ENCODE assay signal across 8 cellular contexts in genomic region chr7:127392566-127393369, GRCh38. TPM values are rescaled to one million over a fixed set of nuclear protein-coding genes. Genes with fewer than 3 reads are reported as not detected.
DNase-seq lines count a peak whose midpoint lies in the region; ATAC-seq and TF ChIP-seq lines count a peak whose summit lies in the region.

Gene ZNF800 (minus strand): TSS chr7:127392708. CDS start chr7:127391557, 1,151 bp downstream.

- H2AK9ac ChIP-seq in IMR-90 (replicated peaks; ENCODE audit: low read depth, low read length, poor library complexity): peak within 1 kb of the TSS; percentile 80

- H3K36me3 ChIP-seq in IMR-90 (ENCODE audit: control insufficient read depth, insufficient read depth, low read length): no peaks in the 10 kb centered on the region; the same call in 1 of the 2 replicates
- H3K36me3 ChIP-seq in PC-3 (ENCODE audit: low read depth, low read length): peaks cover 18% of the 10 kb centered on the region; the same call in 1 of the 2 replicates

- no TSS peak for BruUV-seq in IMR-90 (replicated peaks; lab: Mats Ljungman, UMichigan)
- TSS peak; percentile 86 for BruUV-seq in PC-3 (replicated peaks; lab: Mats Ljungman, UMichigan)

- no peak within 1 kb of the TSS for H2BK20ac ChIP-seq in IMR-90 (ENCODE audit: low read depth, low read length)

- TF ChIP-seq POLR2A in IMR-90 (IDR thresholded peaks at IDR 0.05; ENCODE audit: low read depth, low read length): peak; percentile 93

- ATAC-seq in GM21526 (IDR thresholded peaks at IDR 0.05; ENCODE audit: low FRiP score, unreplicated experiment): peak; percentile 82
- peak; percentile 92 for ATAC-seq in IMR-90 (ENCODE audit: low read depth)
- peak; percentile 88 for ATAC-seq in PC-3

- H3K18ac ChIP-seq in IMR-90 (ENCODE audit: low read depth, low read length): peak within 1 kb of the TSS; percentile 14

- H3K79me2 ChIP-seq in PC-3 (ENCODE audit: low read length): peaks cover 48% of the 10 kb centered on the region

- intact Hi-C loops in IMR-90 (cut with micrococcal nuclease) (loop anchor here (5.0 kb wide), 2 partner anchors 45 to 195 kb away; partner anchors contain the start of genes ARF5 and GCC1), PC-3 (cut with micrococcal nuclease) (loop anchor here (5.0 kb wide), 3 partner anchors 45 to 140 kb away; partner anchors contain the start of gene GRM8)

- no peak for TF ChIP-seq RAD21 in IMR-90 (IDR thresholded peaks at IDR 0.05; ENCODE audit: low read length)

- H4K5ac ChIP-seq in IMR-90 (ENCODE audit: low read depth, low read length): peak within 1 kb of the TSS; percentile 60

- WGBS in IMR-90 (ENCODE audit: extremely low coverage in 2 of 2, insufficient read length in 1 of 2), 2 experiments: 0% methylated on average over 30 of the region's 67 CpGs; no CpG with 5 or more reads in 1 of the 2 experiments

- H3F3A ChIP-seq in PC-3 (ENCODE audit: low read length, unreplicated experiment): no peaks in the 10 kb centered on the region

- CTCF ChIA-PET in IMR-90 (lab: Yijun Ruan, JAX): interaction anchor here (0.7 kb wide), 1 partner anchor 51 kb away, joined by 3 read pairs; no protein-coding TSS in a partner anchor
- CTCF ChIA-PET in PC-3 (lab: Charles Lee): interaction anchor here (0.7 to 1.0 kb wide), 2 partner anchors 55 to 192 kb away, joined by 3 to 4 read pairs; partner anchors contain the start of gene GCC1

- H4K8ac ChIP-seq in IMR-90 (ENCODE audit: low read depth in 2 of 2, low read length in 2 of 2): peak within 1 kb of the TSS; percentile 35 to 91

- POLR2A ChIA-PET in IMR-90 (lab: Charles Lee; ENCODE audit: unreplicated experiment) (no interaction called here), PC-3 (lab: Charles Lee; ENCODE audit: unreplicated experiment) (interaction anchor here (0.6 to 1.0 kb wide), 2 partner anchors 44 to 1940 kb away, joined by 3 to 6 read pairs; no protein-coding TSS in a partner anchor)

- H3K9me2 ChIP-seq in PC-3 (replicated peaks; ENCODE audit: low read length): no peaks in the 10 kb centered on the region

- TF ChIP-seq CTCF in IMR-90 (conservative IDR thresholded peaks at IDR 0.05; ENCODE audit: low read depth, low read length) (no peak), PC-3 (conservative IDR thresholded peaks at IDR 0.05; ENCODE audit: low read depth, low read length) (no peak)

- no peaks in the 10 kb centered on the region for H3K9me1 ChIP-seq in IMR-90 (ENCODE audit: insufficient read depth, low read length)

- peak within 1 kb of the TSS; percentile 57 for H3K23ac ChIP-seq in IMR-90 (ENCODE audit: low read depth, low read length)

- H2AK5ac ChIP-seq in IMR-90 (ENCODE audit: low read depth, low read length): no peak within 1 kb of the TSS

- H4K91ac ChIP-seq in IMR-90 (ENCODE audit: insufficient read depth, low read depth, low read length): peak within 1 kb of the TSS; percentile 70

- H3K9me3 ChIP-seq in IMR-90 (ENCODE audit: control insufficient read depth, insufficient read depth, low read length) (no peaks in the 10 kb centered on the region), PC-3 (ENCODE audit: low read length) (no peaks in the 10 kb centered on the region)

- H3K14ac ChIP-seq in IMR-90 (replicated peaks; ENCODE audit: low read depth, low read length): peak within 1 kb of the TSS; percentile 87

- no peaks in the 10 kb centered on the region for H3K27me3 ChIP-seq in IMR-90 (ENCODE audit: control insufficient read depth, insufficient read depth, low read length)
- no peaks in the 10 kb centered on the region for H3K27me3 ChIP-seq in PC-3 (ENCODE audit: low read length)

- H3K56ac ChIP-seq in IMR-90 (ENCODE audit: extremely low read depth, insufficient read depth, low read length): peak within 1 kb of the TSS; percentile 58

- H3K4me1 ChIP-seq in IMR-90 (ENCODE audit: control insufficient read depth, insufficient read depth, low read length): 0 out of 2 replicates have a peak, but pooled peaks cover 2% of the 10 kb centered on the region
- peaks cover 21% of the 10 kb centered on the region for H3K4me1 ChIP-seq in PC-3 (ENCODE audit: insufficient read depth, low read length)

- H3K9ac ChIP-seq in IMR-90 (ENCODE audit: low read depth, low read length): peak within 1 kb of the TSS; percentile 81
- peak within 1 kb of the TSS; percentile 94 for H3K9ac ChIP-seq in PC-3 (ENCODE audit: low read length)

- H3K4ac ChIP-seq in IMR-90 (ENCODE audit: low read depth, low read length): peak within 1 kb of the TSS; percentile 93

- peak within 1 kb of the TSS; percentile 56 for H2BK5ac ChIP-seq in IMR-90 (ENCODE audit: low read depth, low read length, poor library complexity, severe bottlenecking)

- peaks cover 4% of the 10 kb centered on the region; the same call in 1 of the 2 replicates for H4K20me1 ChIP-seq in IMR-90 (ENCODE audit: insufficient read depth, low read length)
- no peaks in the 10 kb centered on the region for H4K20me1 ChIP-seq in PC-3 (ENCODE audit: low read length)

- H2BK15ac ChIP-seq in IMR-90 (ENCODE audit: low read depth, low read length): peak within 1 kb of the TSS; percentile 10; the same call in 1 of the 3 replicates

- peak within 1 kb of the TSS; percentile 89 for H3K4me3 ChIP-seq in IMR-90 (ENCODE audit: insufficient read depth, low read depth, low read length)
- peak within 1 kb of the TSS; percentile 99 for H3K4me3 ChIP-seq in PC-3 (ENCODE audit: low read length)

- DNase-seq in DMS 273 (lab: John Stamatoyannopoulos, UW; ENCODE audit: unreplicated experiment) (peak; percentile 94), IMR-90 (peak; percentile 82), PC-3 (peak; percentile 77), activated T-cell treated with anti-CD3 and anti-CD28 coated beads for 48 hours (ENCODE audit: low read depth) (peak; percentile 83), epithelial cell of prostate (ENCODE audit: low read depth, low spot score) (no peak), mucosa of gallbladder (ENCODE audit: low spot score) (peak; percentile 91)
- peak; percentile 74 to 85 for DNase-seq in stimulated activated CD8-positive, alpha-beta memory T cell treated with anti-CD3 and anti-CD28 coated beads, Interleukin-4, amount 100 ng/mL, for 4 hours (ENCODE audit: low read depth in 2 of 2, low spot score in 1 of 2)

- dilution Hi-C loops in IMR-90 (cut with HindIII; ENCODE audit: low sequenced_read_pairs, unreplicated experiment): no loop called here

- in situ Hi-C loops in IMR-90 (cut with MboI; ENCODE audit: low sequenced_read_pairs): no loop called here

- peaks cover 7 to 15% of the 10 kb centered on the region in 2 experiments; a peak in 3 of 4 replicates for H3K79me1 ChIP-seq in IMR-90 (ENCODE audit: low read depth in 1 of 2, low read length in 2 of 2)

- peak within 1 kb of the TSS; percentile 95 for H2AFZ ChIP-seq in IMR-90 (replicated peaks; ENCODE audit: low read length, poor library complexity)
- H2AFZ ChIP-seq in PC-3 (ENCODE audit: low read length): peak within 1 kb of the TSS; percentile 91

- H3K27ac ChIP-seq in IMR-90 (ENCODE audit: insufficient read depth, low read length) (peak within 1 kb of the TSS; percentile 76), PC-3 (ENCODE audit: low read length) (peak within 1 kb of the TSS; percentile 63), epithelial cell of prostate (peak within 1 kb of the TSS; percentile 84)

- H2BK120ac ChIP-seq in IMR-90 (ENCODE audit: low read depth, low read length): no peak within 1 kb of the TSS

- H3K4me2 ChIP-seq in IMR-90 (ENCODE audit: low read depth, low read length) (peak within 1 kb of the TSS; percentile 100), PC-3 (ENCODE audit: low read length) (peak within 1 kb of the TSS; percentile 92)

TF ChIP-seq in IMR-90, 13 proteins besides CTCF, POLR2A, EP300 and RAD21:
- TF ChIP-seq MXI1 (IDR thresholded peaks at IDR 0.05; ENCODE audit: borderline replicate concordance, low read depth, low read length) (peak; percentile 46; the same call in 1 of the 2 replicates), CEBPB (IDR thresholded peaks at IDR 0.05; ENCODE audit: low read depth, low read length) (no peak), BHLHE40 (IDR thresholded peaks at IDR 0.05; ENCODE audit: low read depth, low read length) (no peak), SMC3 (IDR thresholded peaks at IDR 0.05; ENCODE audit: low read depth, low read length) (no peak), USF2 (IDR thresholded peaks at IDR 0.05; ENCODE audit: low read depth, low read length) (peak; percentile 89), RCOR1 (IDR thresholded peaks at IDR 0.05; ENCODE audit: insufficient replicate concordance, low read length) (peak; percentile 14), RFX5 (IDR thresholded peaks at IDR 0.05; ENCODE audit: low read depth, low read length) (no peak), MAZ (IDR thresholded peaks at IDR 0.05; ENCODE audit: borderline replicate concordance, low read depth, low read length) (peak; percentile 90; the same call in 1 of the 2 replicates)

RNA-seq across cellular contexts. Expression of gene ZNF800, which starts in this region (rescaled TPM):
- total RNA-seq in IMR-90 (2012; rRNA removed) (13.1 and 20.0 TPM in 2 replicates), PC-3 (2014; rRNA removed) (13.2 and 18.5 TPM in 2 replicates), mucosa of gallbladder (33.9 TPM)
- polyA plus RNA-seq in IMR-90 (2012; rRNA removed): 6.9 TPM in 2 replicates
- polyA plus RNA-seq in IMR-90 (2012; cell fraction: cytosol; rRNA removed): 3.5 and 4.1 TPM in 2 replicates
- 18.9 and 19.0 TPM in 2 replicates for polyA plus RNA-seq in IMR-90 (2012; cell fraction: nucleus; rRNA removed; ENCODE audit: low replicate concordance)
